18 cellular contexts compared by ENCODE assay signal in genomic region chr2:223626713-223627112, GRCh38. TPM values are rescaled to one million over a fixed set of nuclear protein-coding genes. Genes with fewer than 3 reads are reported as not detected.
A peak's percentile ranks its signal among the peaks of the same experiment; 100 is the strongest.
DNase-seq lines count a peak whose midpoint lies in the region; ATAC-seq and TF ChIP-seq lines count a peak whose summit lies in the region.
"Had no signal": no experiment of that assay in that cellular context is flagged by ENCODE, and none has a peak within 500 bp of the region (broad histone marks: within the 10 kb centered on the region; RNA-seq: fewer than 3 reads in every experiment).

No MANE protein-coding gene starts in this region.

- peaks cover 3% of the 10 kb centered on the region for H3K27me3 Mint-ChIP-seq in activated T-helper 1 cell treated with anti-CD3 and anti-CD28 coated beads, Interleukin-12 subunit alpha, Interleukin-12 subunit beta, Interleukin-2, Interleukin-4 antibody, amounts not matched to agents 30 ng/mL and 10 ng/mL and 1 ng/mL, durations not matched to agents 14 hours and 24 hours and 36 hours (ENCODE audit: insufficient read depth)

- H3K36me3 Mint-ChIP-seq in activated T-helper 1 cell treated with anti-CD3 and anti-CD28 coated beads, Interleukin-12 subunit alpha, Interleukin-12 subunit beta, Interleukin-2, Interleukin-4 antibody, amounts not matched to agents 30 ng/mL and 10 ng/mL and 1 ng/mL, durations not matched to agents 14 hours and 24 hours and 36 hours (ENCODE audit: low read depth): no peaks in the 10 kb centered on the region
- H3K36me3 Mint-ChIP-seq: activated naive CD4-positive, alpha-beta T cell treated with anti-CD3 and anti-CD28 coated beads, Interleukin-2, amount 50 U/mL, for 72 hours had no signal

- H3K27ac Mint-ChIP-seq in activated T-helper 1 cell treated with anti-CD3 and anti-CD28 coated beads, Interleukin-12 subunit alpha, Interleukin-12 subunit beta, Interleukin-2, Interleukin-4 antibody, amounts not matched to agents 30 ng/mL and 10 ng/mL and 1 ng/mL, durations not matched to agents 14 hours and 24 hours and 36 hours: no peak overlapping the region
- H3K27ac Mint-ChIP-seq: activated naive CD4-positive, alpha-beta T cell treated with anti-CD3 and anti-CD28 coated beads, Interleukin-2, amount 50 U/mL, for 72 hours; H9 had no signal

- H3K4me3 ChIP-seq in AG09309 (ENCODE audit: control insufficient read depth, low read depth, low read length): no peak overlapping the region
- H3K4me3 ChIP-seq: colonic mucosa had no signal

- TF ChIP-seq CTCF in AG09309 (IDR thresholded peaks at IDR 0.05; ENCODE audit: control insufficient read depth, insufficient read depth, low read depth, low read length, missing control alignments): no peak

- no peaks in the 10 kb centered on the region for H3K4me1 Mint-ChIP-seq in activated T-helper 1 cell treated with anti-CD3 and anti-CD28 coated beads, Interleukin-12 subunit alpha, Interleukin-12 subunit beta, Interleukin-2, Interleukin-4 antibody, amounts not matched to agents 30 ng/mL and 10 ng/mL and 1 ng/mL, durations not matched to agents 14 hours and 24 hours and 36 hours (ENCODE audit: low read depth)
- H3K4me1 Mint-ChIP-seq: H9 had no signal

- no peak overlapping the region for H3K4me3 Mint-ChIP-seq in activated T-helper 1 cell treated with anti-CD3 and anti-CD28 coated beads, Interleukin-12 subunit alpha, Interleukin-12 subunit beta, Interleukin-2, Interleukin-4 antibody, amounts not matched to agents 30 ng/mL and 10 ng/mL and 1 ng/mL, durations not matched to agents 14 hours and 24 hours and 36 hours
- H3K4me3 Mint-ChIP-seq: H9 had no signal

- ATAC-seq in GM18867 (IDR thresholded peaks at IDR 0.05; ENCODE audit: unreplicated experiment): no peak
- ATAC-seq in HG02610 (IDR thresholded peaks at IDR 0.05; ENCODE audit: unreplicated experiment): no peak
- no peak for ATAC-seq in HG03175 (IDR thresholded peaks at IDR 0.05; ENCODE audit: unreplicated experiment)
- ATAC-seq: activated naive CD4-positive, alpha-beta T cell treated with anti-CD3 and anti-CD28 coated beads, Interleukin-2, amount 50 U/mL, for 72 hours; esophagus mucosa; HepG2 had no signal

- intact Hi-C loops in activated T-helper 1 cell treated with anti-CD3 and anti-CD28 coated beads, Interleukin-12 subunit alpha, Interleukin-12 subunit beta, Interleukin-2, Interleukin-4 antibody, amounts not matched to agents 30 ng/mL and 10 ng/mL and 1 ng/mL, durations not matched to agents 14 hours and 24 hours and 36 hours (cut with micrococcal nuclease): no loop called here

- peak; percentile 63 for DNase-seq in AG09309 (ENCODE audit: low read depth)
- DNase-seq in HS-5 (ENCODE audit: low read depth): peak; percentile 43
- DNase-seq in amniotic stem cell (lab: John Stamatoyannopoulos, UW): peak; percentile 24
- peak; percentile 68 for DNase-seq in islet precursor cell
- DNase-seq in activated T-helper 1 cell treated with anti-CD3 and anti-CD28 coated beads, Interleukin-12 subunit alpha, Interleukin-12 subunit beta, Interleukin-2, Interleukin-4 antibody, amounts not matched to agents 30 ng/mL and 10 ng/mL and 1 ng/mL, durations not matched to agents 14 hours and 24 hours and 36 hours (ENCODE audit: low spot score): no peak
- DNase-seq: colonic mucosa, DMS79 treated with DMSO at 0.1 percent for 48 hours, H9, NCI-H1436 treated with DMSO at 0.1 percent for 48 hours, NCI-H526 treated with DMSO at 0.1 percent for 48 hours, posterior cingulate gyrus, Right ventricle myocardium superior had no signal

- no peaks in the 10 kb centered on the region for H3K9me3 Mint-ChIP-seq in activated T-helper 1 cell treated with anti-CD3 and anti-CD28 coated beads, Interleukin-12 subunit alpha, Interleukin-12 subunit beta, Interleukin-2, Interleukin-4 antibody, amounts not matched to agents 30 ng/mL and 10 ng/mL and 1 ng/mL, durations not matched to agents 14 hours and 24 hours and 36 hours
- H3K9me3 Mint-ChIP-seq: H9 had no signal

RNA-seq across cellular contexts. Expression of gene SCG2, which starts 24.6 kb away (rescaled TPM):
- total RNA-seq in activated T-helper 1 cell treated with anti-CD3 and anti-CD28 coated beads, Interleukin-12 subunit alpha, Interleukin-12 subunit beta, Interleukin-2, Interleukin-4 antibody, amounts not matched to agents 30 ng/mL and 10 ng/mL and 1 ng/mL, durations not matched to agents 14 hours and 24 hours and 36 hours: not detected in 2 replicates
- total RNA-seq: activated naive CD4-positive, alpha-beta T cell treated with anti-CD3 and anti-CD28 coated beads, Interleukin-2, amount 50 U/mL, for 72 hours; HepG2; Right ventricle myocardium superior had no signal
